Comparison of ENCODE assay signal across 1 cellular context in the genomic region with DNA sequence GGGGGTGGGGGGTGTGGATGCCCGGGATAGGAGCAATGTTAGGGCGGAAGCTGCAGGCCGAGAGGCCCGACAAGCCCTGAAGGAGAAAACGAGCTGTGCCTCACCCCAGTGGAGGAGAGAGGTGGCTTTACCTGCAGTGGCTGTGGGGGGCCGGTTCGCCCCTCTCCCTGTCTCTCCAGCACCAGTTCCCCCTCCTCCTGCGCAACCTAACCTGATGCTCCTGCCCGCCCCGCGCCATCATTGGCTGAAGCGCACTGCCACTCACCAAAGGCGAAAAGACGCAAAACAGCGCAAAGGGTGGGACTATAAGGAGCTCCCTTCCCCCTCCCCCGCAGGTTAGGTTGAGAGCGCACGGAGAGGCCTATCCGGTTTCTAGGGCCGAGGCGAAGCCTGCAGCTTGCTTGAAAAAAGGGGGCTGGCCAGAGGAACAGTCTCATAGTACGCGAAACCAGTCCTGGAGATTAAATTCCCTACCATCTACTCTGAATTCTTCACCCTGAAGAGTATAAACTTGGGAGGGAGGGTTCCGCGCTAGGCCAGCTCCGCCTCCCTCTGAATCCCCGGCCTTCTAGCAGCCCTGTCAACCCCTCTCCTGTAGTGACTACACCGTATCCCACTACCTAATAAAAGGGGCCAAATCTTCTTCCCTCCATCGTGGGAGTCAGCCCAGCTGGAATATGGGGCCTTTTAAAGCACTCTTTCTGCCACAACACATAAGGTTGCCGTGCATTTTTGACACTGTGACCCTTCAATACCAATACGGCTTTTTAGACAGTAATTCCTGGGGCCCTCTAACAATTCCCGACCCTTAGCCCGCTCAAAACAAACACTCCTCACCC.
TF ChIP-seq lines count a peak whose summit lies in the region.

No MANE protein-coding gene starts in this region.

TF ChIP-seq in HepG2, 621 proteins besides CTCF, POLR2A, EP300 and RAD21 (continued from another document and continues in another):
- TF ChIP-seq, protein P1, sequence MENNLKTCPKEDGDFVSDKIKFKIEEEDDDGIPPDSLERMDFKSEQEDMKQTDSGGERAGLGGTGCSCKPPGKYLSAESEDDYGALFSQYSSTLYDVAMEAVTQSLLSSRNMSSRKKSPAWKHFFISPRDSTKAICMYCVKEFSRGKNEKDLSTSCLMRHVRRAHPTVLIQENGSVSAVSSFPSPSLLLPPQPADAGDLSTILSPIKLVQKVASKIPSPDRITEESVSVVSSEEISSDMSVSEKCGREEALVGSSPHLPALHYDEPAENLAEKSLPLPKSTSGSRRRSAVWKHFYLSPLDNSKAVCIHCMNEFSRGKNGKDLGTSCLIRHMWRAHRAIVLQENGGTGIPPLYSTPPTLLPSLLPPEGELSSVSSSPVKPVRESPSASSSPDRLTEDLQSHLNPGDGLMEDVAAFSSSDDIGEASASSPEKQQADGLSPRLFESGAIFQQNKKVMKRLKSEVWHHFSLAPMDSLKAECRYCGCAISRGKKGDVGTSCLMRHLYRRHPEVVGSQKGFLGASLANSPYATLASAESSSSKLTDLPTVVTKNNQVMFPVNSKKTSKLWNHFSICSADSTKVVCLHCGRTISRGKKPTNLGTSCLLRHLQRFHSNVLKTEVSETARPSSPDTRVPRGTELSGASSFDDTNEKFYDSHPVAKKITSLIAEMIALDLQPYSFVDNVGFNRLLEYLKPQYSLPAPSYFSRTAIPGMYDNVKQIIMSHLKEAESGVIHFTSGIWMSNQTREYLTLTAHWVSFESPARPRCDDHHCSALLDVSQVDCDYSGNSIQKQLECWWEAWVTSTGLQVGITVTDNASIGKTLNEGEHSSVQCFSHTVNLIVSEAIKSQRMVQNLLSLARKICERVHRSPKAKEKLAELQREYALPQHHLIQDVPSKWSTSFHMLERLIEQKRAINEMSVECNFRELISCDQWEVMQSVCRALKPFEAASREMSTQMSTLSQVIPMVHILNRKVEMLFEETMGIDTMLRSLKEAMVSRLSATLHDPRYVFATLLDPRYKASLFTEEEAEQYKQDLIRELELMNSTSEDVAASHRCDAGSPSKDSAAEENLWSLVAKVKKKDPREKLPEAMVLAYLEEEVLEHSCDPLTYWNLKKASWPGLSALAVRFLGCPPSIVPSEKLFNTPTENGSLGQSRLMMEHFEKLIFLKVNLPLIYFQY (CRISPR knock-in tag; IDR thresholded peaks at IDR 0.05; ENCODE audit: borderline replicate concordance): peak; percentile 65; the same call in 1 of the 2 replicates
- 0 out of 2 replicates have a peak, but pooled peaks have one; percentile 51 for TF ChIP-seq HDAC6 (IDR thresholded peaks at IDR 0.05; ENCODE audit: low read depth, low read length)
- TF ChIP-seq, protein P2, sequence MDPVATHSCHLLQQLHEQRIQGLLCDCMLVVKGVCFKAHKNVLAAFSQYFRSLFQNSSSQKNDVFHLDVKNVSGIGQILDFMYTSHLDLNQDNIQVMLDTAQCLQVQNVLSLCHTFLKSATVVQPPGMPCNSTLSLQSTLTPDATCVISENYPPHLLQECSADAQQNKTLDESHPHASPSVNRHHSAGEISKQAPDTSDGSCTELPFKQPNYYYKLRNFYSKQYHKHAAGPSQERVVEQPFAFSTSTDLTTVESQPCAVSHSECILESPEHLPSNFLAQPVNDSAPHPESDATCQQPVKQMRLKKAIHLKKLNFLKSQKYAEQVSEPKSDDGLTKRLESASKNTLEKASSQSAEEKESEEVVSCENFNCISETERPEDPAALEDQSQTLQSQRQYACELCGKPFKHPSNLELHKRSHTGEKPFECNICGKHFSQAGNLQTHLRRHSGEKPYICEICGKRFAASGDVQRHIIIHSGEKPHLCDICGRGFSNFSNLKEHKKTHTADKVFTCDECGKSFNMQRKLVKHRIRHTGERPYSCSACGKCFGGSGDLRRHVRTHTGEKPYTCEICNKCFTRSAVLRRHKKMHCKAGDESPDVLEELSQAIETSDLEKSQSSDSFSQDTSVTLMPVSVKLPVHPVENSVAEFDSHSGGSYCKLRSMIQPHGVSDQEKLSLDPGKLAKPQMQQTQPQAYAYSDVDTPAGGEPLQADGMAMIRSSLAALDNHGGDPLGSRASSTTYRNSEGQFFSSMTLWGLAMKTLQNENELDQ (CRISPR knock-in tag; IDR thresholded peaks at IDR 0.05; ENCODE audit: borderline replicate concordance): no peak; the same call in 1 of the 2 replicates
- TF ChIP-seq GLI4 (CRISPR knock-in tag; IDR thresholded peaks at IDR 0.05; ENCODE audit: borderline replicate concordance): no peak
- peak; percentile 90 for TF ChIP-seq BRD4 (CRISPR knock-in tag; IDR thresholded peaks at IDR 0.05)
- peak; percentile 98 for TF ChIP-seq MAZ (IDR thresholded peaks at IDR 0.05; ENCODE audit: borderline replicate concordance, low read depth, low read length)
- TF ChIP-seq MAZ (CRISPR knock-in tag; IDR thresholded peaks at IDR 0.05; ENCODE audit: low read depth): peak; percentile 100
- TF ChIP-seq ZNF264 (CRISPR knock-in tag; IDR thresholded peaks at IDR 0.05): no peak; the same call in 1 of the 2 replicates
- TF ChIP-seq FOXC1 (CRISPR knock-in tag; IDR thresholded peaks at IDR 0.05; ENCODE audit: borderline replicate concordance): peak; percentile 46; the same call in 1 of the 2 replicates
- TF ChIP-seq ZNF607 (CRISPR knock-in tag; IDR thresholded peaks at IDR 0.05; ENCODE audit: borderline replicate concordance): peak; percentile 63
- no peak for TF ChIP-seq ZNF44 (CRISPR knock-in tag; IDR thresholded peaks at IDR 0.05)
- no peak; the same call in 1 of the 2 replicates for TF ChIP-seq IRX3 (CRISPR knock-in tag; IDR thresholded peaks at IDR 0.05; ENCODE audit: borderline replicate concordance, low read depth)
- TF ChIP-seq HOXD1 (CRISPR knock-in tag; IDR thresholded peaks at IDR 0.05): peak; percentile 66; the same call in 1 of the 2 replicates
- TF ChIP-seq KMT2A (CRISPR knock-in tag; IDR thresholded peaks at IDR 0.05): peak; percentile 99
- TF ChIP-seq IKZF1 (IDR thresholded peaks at IDR 0.05): no peak
- 0 out of 2 replicates have a peak, but pooled peaks have one; percentile 25 for TF ChIP-seq KLF15 (CRISPR knock-in tag; IDR thresholded peaks at IDR 0.05; ENCODE audit: borderline replicate concordance)
- TF ChIP-seq ARNT2 (CRISPR knock-in tag; IDR thresholded peaks at IDR 0.05; ENCODE audit: low read depth): peak; percentile 95
- peak; percentile 93 for TF ChIP-seq ZNF124 (CRISPR knock-in tag; IDR thresholded peaks at IDR 0.05)
- TF ChIP-seq, protein P3, sequence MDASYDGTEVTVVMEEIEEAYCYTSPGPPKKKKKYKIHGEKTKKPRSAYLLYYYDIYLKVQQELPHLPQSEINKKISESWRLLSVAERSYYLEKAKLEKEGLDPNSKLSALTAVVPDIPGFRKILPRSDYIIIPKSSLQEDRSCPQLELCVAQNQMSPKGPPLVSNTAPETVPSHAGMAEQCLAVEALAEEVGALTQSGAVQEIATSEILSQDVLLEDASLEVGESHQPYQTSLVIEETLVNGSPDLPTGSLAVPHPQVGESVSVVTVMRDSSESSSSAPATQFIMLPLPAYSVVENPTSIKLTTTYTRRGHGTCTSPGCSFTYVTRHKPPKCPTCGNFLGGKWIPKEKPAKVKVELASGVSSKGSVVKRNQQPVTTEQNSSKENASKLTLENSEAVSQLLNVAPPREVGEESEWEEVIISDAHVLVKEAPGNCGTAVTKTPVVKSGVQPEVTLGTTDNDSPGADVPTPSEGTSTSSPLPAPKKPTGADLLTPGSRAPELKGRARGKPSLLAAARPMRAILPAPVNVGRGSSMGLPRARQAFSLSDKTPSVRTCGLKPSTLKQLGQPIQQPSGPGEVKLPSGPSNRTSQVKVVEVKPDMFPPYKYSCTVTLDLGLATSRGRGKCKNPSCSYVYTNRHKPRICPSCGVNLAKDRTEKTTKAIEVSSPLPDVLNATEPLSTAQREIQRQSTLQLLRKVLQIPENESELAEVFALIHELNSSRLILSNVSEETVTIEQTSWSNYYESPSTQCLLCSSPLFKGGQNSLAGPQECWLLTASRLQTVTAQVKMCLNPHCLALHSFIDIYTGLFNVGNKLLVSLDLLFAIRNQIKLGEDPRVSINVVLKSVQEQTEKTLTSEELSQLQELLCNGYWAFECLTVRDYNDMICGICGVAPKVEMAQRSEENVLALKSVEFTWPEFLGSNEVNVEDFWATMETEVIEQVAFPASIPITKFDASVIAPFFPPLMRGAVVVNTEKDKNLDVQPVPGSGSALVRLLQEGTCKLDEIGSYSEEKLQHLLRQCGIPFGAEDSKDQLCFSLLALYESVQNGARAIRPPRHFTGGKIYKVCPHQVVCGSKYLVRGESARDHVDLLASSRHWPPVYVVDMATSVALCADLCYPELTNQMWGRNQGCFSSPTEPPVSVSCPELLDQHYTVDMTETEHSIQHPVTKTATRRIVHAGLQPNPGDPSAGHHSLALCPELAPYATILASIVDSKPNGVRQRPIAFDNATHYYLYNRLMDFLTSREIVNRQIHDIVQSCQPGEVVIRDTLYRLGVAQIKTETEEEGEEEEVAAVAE (CRISPR knock-in tag; IDR thresholded peaks at IDR 0.05; ENCODE audit: borderline replicate concordance): peak; percentile 94
- TF ChIP-seq ZNF558 (CRISPR knock-in tag; IDR thresholded peaks at IDR 0.05; ENCODE audit: borderline replicate concordance): no peak
- peak; percentile 55 for TF ChIP-seq HIVEP1 (CRISPR knock-in tag; IDR thresholded peaks at IDR 0.05)
- peak; percentile 71 for TF ChIP-seq MEIS2 (CRISPR knock-in tag; IDR thresholded peaks at IDR 0.05)
- no peak for TF ChIP-seq ZNF496 (CRISPR knock-in tag; IDR thresholded peaks at IDR 0.05; ENCODE audit: insufficient replicate concordance)
- peak; percentile 78; the same call in 1 of the 2 replicates for TF ChIP-seq ZNF879 (CRISPR knock-in tag; IDR thresholded peaks at IDR 0.05)
- TF ChIP-seq ZNF841 (CRISPR knock-in tag; IDR thresholded peaks at IDR 0.05; ENCODE audit: borderline replicate concordance): no peak
- TF ChIP-seq TSC22D2 (CRISPR knock-in tag; IDR thresholded peaks at IDR 0.05; ENCODE audit: borderline replicate concordance): peak; percentile 54; the same call in 1 of the 2 replicates
- 0 out of 2 replicates have a peak, but pooled peaks have one; percentile 51 for TF ChIP-seq ZNF260 (CRISPR knock-in tag; IDR thresholded peaks at IDR 0.05; ENCODE audit: borderline replicate concordance, low read depth)
- TF ChIP-seq, protein P4, sequence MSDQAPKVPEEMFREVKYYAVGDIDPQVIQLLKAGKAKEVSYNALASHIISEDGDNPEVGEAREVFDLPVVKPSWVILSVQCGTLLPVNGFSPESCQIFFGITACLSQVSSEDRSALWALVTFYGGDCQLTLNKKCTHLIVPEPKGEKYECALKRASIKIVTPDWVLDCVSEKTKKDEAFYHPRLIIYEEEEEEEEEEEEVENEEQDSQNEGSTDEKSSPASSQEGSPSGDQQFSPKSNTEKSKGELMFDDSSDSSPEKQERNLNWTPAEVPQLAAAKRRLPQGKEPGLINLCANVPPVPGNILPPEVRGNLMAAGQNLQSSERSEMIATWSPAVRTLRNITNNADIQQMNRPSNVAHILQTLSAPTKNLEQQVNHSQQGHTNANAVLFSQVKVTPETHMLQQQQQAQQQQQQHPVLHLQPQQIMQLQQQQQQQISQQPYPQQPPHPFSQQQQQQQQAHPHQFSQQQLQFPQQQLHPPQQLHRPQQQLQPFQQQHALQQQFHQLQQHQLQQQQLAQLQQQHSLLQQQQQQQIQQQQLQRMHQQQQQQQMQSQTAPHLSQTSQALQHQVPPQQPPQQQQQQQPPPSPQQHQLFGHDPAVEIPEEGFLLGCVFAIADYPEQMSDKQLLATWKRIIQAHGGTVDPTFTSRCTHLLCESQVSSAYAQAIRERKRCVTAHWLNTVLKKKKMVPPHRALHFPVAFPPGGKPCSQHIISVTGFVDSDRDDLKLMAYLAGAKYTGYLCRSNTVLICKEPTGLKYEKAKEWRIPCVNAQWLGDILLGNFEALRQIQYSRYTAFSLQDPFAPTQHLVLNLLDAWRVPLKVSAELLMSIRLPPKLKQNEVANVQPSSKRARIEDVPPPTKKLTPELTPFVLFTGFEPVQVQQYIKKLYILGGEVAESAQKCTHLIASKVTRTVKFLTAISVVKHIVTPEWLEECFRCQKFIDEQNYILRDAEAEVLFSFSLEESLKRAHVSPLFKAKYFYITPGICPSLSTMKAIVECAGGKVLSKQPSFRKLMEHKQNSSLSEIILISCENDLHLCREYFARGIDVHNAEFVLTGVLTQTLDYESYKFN (CRISPR knock-in tag; conservative IDR thresholded peaks at IDR 0.05): peak; percentile 39
- no peak for TF ChIP-seq RCOR2 (CRISPR knock-in tag; IDR thresholded peaks at IDR 0.05)
- TF ChIP-seq ZNF577 (CRISPR knock-in tag; IDR thresholded peaks at IDR 0.05; ENCODE audit: borderline replicate concordance, low read depth): no peak
- TF ChIP-seq SOX13 (IDR thresholded peaks at IDR 0.05): peak; percentile 100
- peak; percentile 73 to 78; a peak in 2 of 4 replicates for TF ChIP-seq SOX13 (CRISPR knock-in tag; conservative IDR thresholded peaks at IDR 0.05 in 1 of 2, IDR thresholded peaks at IDR 0.05 in 1 of 2)
- TF ChIP-seq, protein P5, sequence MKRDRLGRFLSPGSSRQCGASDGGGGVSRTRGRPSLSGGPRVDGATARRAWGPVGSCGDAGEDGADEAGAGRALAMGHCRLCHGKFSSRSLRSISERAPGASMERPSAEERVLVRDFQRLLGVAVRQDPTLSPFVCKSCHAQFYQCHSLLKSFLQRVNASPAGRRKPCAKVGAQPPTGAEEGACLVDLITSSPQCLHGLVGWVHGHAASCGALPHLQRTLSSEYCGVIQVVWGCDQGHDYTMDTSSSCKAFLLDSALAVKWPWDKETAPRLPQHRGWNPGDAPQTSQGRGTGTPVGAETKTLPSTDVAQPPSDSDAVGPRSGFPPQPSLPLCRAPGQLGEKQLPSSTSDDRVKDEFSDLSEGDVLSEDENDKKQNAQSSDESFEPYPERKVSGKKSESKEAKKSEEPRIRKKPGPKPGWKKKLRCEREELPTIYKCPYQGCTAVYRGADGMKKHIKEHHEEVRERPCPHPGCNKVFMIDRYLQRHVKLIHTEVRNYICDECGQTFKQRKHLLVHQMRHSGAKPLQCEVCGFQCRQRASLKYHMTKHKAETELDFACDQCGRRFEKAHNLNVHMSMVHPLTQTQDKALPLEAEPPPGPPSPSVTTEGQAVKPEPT (CRISPR knock-in tag; IDR thresholded peaks at IDR 0.05; ENCODE audit: low read depth): no peak
- no peak for TF ChIP-seq ZBTB8A (CRISPR knock-in tag; IDR thresholded peaks at IDR 0.05; ENCODE audit: borderline replicate concordance, low read depth)
- TF ChIP-seq, protein P6, sequence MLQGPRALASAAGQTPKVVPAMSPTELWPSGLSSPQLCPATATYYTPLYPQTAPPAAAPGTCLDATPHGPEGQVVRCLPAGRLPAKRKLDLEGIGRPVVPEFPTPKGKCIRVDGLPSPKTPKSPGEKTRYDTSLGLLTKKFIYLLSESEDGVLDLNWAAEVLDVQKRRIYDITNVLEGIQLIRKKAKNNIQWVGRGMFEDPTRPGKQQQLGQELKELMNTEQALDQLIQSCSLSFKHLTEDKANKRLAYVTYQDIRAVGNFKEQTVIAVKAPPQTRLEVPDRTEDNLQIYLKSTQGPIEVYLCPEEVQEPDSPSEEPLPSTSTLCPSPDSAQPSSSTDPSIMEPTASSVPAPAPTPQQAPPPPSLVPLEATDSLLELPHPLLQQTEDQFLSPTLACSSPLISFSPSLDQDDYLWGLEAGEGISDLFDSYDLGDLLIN (CRISPR knock-in tag; IDR thresholded peaks at IDR 0.05; ENCODE audit: borderline replicate concordance): 0 out of 2 replicates have a peak, but pooled peaks have one; percentile 78
- TF ChIP-seq, protein P7, sequence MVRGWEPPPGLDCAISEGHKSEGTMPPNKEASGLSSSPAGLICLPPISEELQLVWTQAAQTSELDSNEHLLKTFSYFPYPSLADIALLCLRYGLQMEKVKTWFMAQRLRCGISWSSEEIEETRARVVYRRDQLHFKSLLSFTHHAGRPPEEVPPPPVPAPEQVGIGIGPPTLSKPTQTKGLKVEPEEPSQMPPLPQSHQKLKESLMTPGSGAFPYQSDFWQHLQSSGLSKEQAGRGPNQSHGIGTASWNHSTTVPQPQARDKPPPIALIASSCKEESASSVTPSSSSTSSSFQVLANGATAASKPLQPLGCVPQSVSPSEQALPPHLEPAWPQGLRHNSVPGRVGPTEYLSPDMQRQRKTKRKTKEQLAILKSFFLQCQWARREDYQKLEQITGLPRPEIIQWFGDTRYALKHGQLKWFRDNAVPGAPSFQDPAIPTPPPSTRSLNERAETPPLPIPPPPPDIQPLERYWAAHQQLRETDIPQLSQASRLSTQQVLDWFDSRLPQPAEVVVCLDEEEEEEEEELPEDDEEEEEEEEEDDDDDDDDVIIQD (CRISPR knock-in tag; IDR thresholded peaks at IDR 0.05; ENCODE audit: low read depth): peak; percentile 62; the same call in 1 of the 2 replicates
